In genomic region chr19:45376045-45376724, GRCh38 we compare ENCODE assay signal across 9 cellular contexts. TPM values are rescaled to one million over a fixed set of nuclear protein-coding genes. Genes with fewer than 3 reads are reported as not detected.
A peak's percentile ranks its signal among the peaks of the same experiment; 100 is the strongest.
DNase-seq lines count a peak whose midpoint lies in the region; ATAC-seq and TF ChIP-seq lines count a peak whose summit lies in the region.
"Had no signal": no experiment of that assay in that cellular context is flagged by ENCODE, and none has a peak within 500 bp of the region (broad histone marks: within the 10 kb centered on the region; RNA-seq: fewer than 3 reads in every experiment).

No MANE protein-coding gene starts in this region.

- peak; percentile 72 for ATAC-seq in Right ventricle myocardium superior (ENCODE audit: poor library complexity)
- no peak for ATAC-seq in GM18517 (IDR thresholded peaks at IDR 0.05; ENCODE audit: unreplicated experiment)
- no peak for ATAC-seq in GM21786 (IDR thresholded peaks at IDR 0.05; ENCODE audit: unreplicated experiment)

- intact Hi-C loops in Right ventricle myocardium superior (cut with DNase I) (no loop called here), prostate gland (cut with DNase I) (no loop called here)

- no peak overlapping the region for H2AFZ ChIP-seq in SK-N-SH (ENCODE audit: low read depth)

- H3K9me2 ChIP-seq in SK-N-SH: no peaks in the 10 kb centered on the region

- TF ChIP-seq EP300 in SK-N-SH (IDR thresholded peaks at IDR 0.05; ENCODE audit: borderline replicate concordance in 1 of 2, low read depth in 1 of 2, low read length in 1 of 2): peak in 1 of 2 experiments; percentile 86; a peak in 1 of 4 replicates

- H3K27me3 ChIP-seq in SK-N-SH (ENCODE audit: insufficient read depth) (no peaks in the 10 kb centered on the region), prostate gland (replicated peaks; ENCODE audit: insufficient read depth) (no peaks in the 10 kb centered on the region)

- H4K20me1 ChIP-seq in SK-N-SH (ENCODE audit: insufficient read depth): no peaks in the 10 kb centered on the region

- peak; percentile 94 for DNase-seq in GM04504 (ENCODE audit: low read depth)
- peak; percentile 10 for DNase-seq in SK-N-SH
- peak; percentile 50 for DNase-seq in Right ventricle myocardium superior
- peak; percentile 63 for DNase-seq in prostate gland (ENCODE audit: low spot score)
- DNase-seq in T-helper 9 cell: no peak
- DNase-seq in middle frontal gyrus (ENCODE audit: extremely low spot score, low spot score): no peak
- DNase-seq: KBM-7 had no signal

- 36% methylated on average over 13 of the region's 13 CpGs for WGBS in SK-N-SH (ENCODE audit: low lambda C conversion rate)
- 54% methylated on average over 13 of the region's 13 CpGs for WGBS in prostate gland

- H3F3A ChIP-seq in SK-N-SH (replicated peaks; ENCODE audit: insufficient read depth): peaks cover 43% of the 10 kb centered on the region

- no peak for TF ChIP-seq POLR2A in prostate gland (IDR thresholded peaks at IDR 0.05)

- H3K79me2 ChIP-seq in SK-N-SH (ENCODE audit: insufficient read depth): no peaks in the 10 kb centered on the region; the same call in 1 of the 2 replicates

- H3K4me3 ChIP-seq in SK-N-SH (ENCODE audit: low read depth in 2 of 2, low read length in 1 of 2) (no peak overlapping the region), prostate gland (no peak overlapping the region)

- POLR2A ChIA-PET in SK-N-SH (lab: Yijun Ruan, JAX): no interaction called here

- H3K4me1 ChIP-seq in SK-N-SH (ENCODE audit: control insufficient read depth in 1 of 2, insufficient read depth in 2 of 2, low read depth in 1 of 2, low read length in 1 of 2): peaks cover 3 to 23% of the 10 kb centered on the region in 2 experiments; a peak in 3 of 4 replicates
- H3K4me1 ChIP-seq in prostate gland (replicated peaks): no peaks in the 10 kb centered on the region

- H3K36me3 ChIP-seq in SK-N-SH (replicated peaks in 1 of 2; ENCODE audit: control insufficient read depth in 1 of 2, insufficient read depth in 2 of 2, low read length in 1 of 2) (peaks cover 0 to 1% of the 10 kb centered on the region in 2 experiments), prostate gland (no peaks in the 10 kb centered on the region)

- peak overlapping the region; percentile 64 for H3K9ac ChIP-seq in SK-N-SH

- H3K27ac ChIP-seq in SK-N-SH (ENCODE audit: low read depth in 2 of 2, low read length in 1 of 2) (peak overlapping the region in 1 of 2 experiments; percentile 94; a peak in 2 of 4 replicates), prostate gland (no peak overlapping the region)

- no peaks in the 10 kb centered on the region for H3K9me3 ChIP-seq in SK-N-SH
- H3K9me3 ChIP-seq in prostate gland: no peaks in the 10 kb centered on the region

- H3K4me2 ChIP-seq in SK-N-SH: peak overlapping the region; percentile 68

- CTCF ChIA-PET in SK-N-SH (lab: Yijun Ruan, JAX): interaction anchor here (1.4 kb wide), 1 partner anchor 26 kb away, joined by 4 read pairs; no protein-coding TSS in a partner anchor

- TF ChIP-seq CTCF in SK-N-SH (IDR thresholded peaks at IDR 0.05): no peak
- TF ChIP-seq CTCF in prostate gland (IDR thresholded peaks at IDR 0.05): no peak

- TF ChIP-seq RAD21 in SK-N-SH (IDR thresholded peaks at IDR 0.05; ENCODE audit: low read length): no peak

TF ChIP-seq in SK-N-SH, 30 proteins besides CTCF, POLR2A, EP300 and RAD21 (continues in another document):
- no peak for TF ChIP-seq NRF1 (IDR thresholded peaks at IDR 0.05; ENCODE audit: low read depth, low read length)
- TF ChIP-seq POLR2AphosphoS5 (IDR thresholded peaks at IDR 0.05; ENCODE audit: low read depth, low read length): peak; percentile 69
- TF ChIP-seq JUND (IDR thresholded peaks at IDR 0.05): no peak; the same call in 1 of the 2 replicates
- TF ChIP-seq FOXJ3 (CRISPR knock-in tag; IDR thresholded peaks at IDR 0.05): no peak
- TF ChIP-seq TCF12 (IDR thresholded peaks at IDR 0.05): peak; percentile 63
- TF ChIP-seq SMC3 (IDR thresholded peaks at IDR 0.05; ENCODE audit: low read depth, low read length): no peak
- peak; percentile 80 for TF ChIP-seq USF1 (IDR thresholded peaks at IDR 0.05; ENCODE audit: borderline replicate concordance, low read depth)
- peak; percentile 80 for TF ChIP-seq YY1 (IDR thresholded peaks at IDR 0.05; ENCODE audit: low read depth)
- TF ChIP-seq IRF3 (IDR thresholded peaks at IDR 0.05; ENCODE audit: low read depth, low read length): no peak
- TF ChIP-seq REST (IDR thresholded peaks at IDR 0.05; ENCODE audit: low read depth, low read length): no peak
- TF ChIP-seq MXI1 (IDR thresholded peaks at IDR 0.05; ENCODE audit: low read depth, low read length): no peak
- peak; percentile 98 for TF ChIP-seq NFIC (IDR thresholded peaks at IDR 0.05; ENCODE audit: borderline replicate concordance)
- TF ChIP-seq FOSL2 (IDR thresholded peaks at IDR 0.05; ENCODE audit: borderline replicate concordance, low read depth): peak; percentile 28; the same call in 1 of the 2 replicates
- TF ChIP-seq GABPA (IDR thresholded peaks at IDR 0.05; ENCODE audit: low read depth): no peak

RNA-seq across cellular contexts. Expression of gene ERCC2, which starts 5.8 kb away (rescaled TPM):
- 62.7 and 72.8 TPM in 2 replicates for polyA plus RNA-seq in SK-N-SH (2012; rRNA removed)
- 20.1 and 27.9 TPM in 2 replicates for polyA plus RNA-seq in SK-N-SH (2012; cell fraction: cytosol; rRNA removed)
- polyA plus RNA-seq in SK-N-SH (2012; cell fraction: nucleus; rRNA removed): 177 and 216 TPM in 2 replicates
- total RNA-seq in Right ventricle myocardium superior (11.2 TPM), prostate gland (10 to 100 TPM; 20.5 to 31.8 TPM)

RNA-seq across cellular contexts. Expression of gene PPP1R13L, which starts 28.7 kb away (rescaled TPM):
- polyA plus RNA-seq in SK-N-SH (2012; rRNA removed): 11.6 and 18.0 TPM in 2 replicates
- 9.2 and 15.9 TPM in 2 replicates for polyA plus RNA-seq in SK-N-SH (2012; cell fraction: cytosol; rRNA removed)
- 61.7 and 79.7 TPM in 2 replicates for polyA plus RNA-seq in SK-N-SH (2012; cell fraction: nucleus; rRNA removed)
- total RNA-seq in Right ventricle myocardium superior (207 TPM), prostate gland (10 to 100 TPM; 56.1 to 60.3 TPM)

RNA-seq across cellular contexts. Expression of gene POLR1G, which starts 30.3 kb away (rescaled TPM):
- 11.0 and 11.9 TPM in 2 replicates for polyA plus RNA-seq in SK-N-SH (2012; rRNA removed)
- polyA plus RNA-seq in SK-N-SH (2012; cell fraction: cytosol; rRNA removed): 11.6 and 11.8 TPM in 2 replicates
- polyA plus RNA-seq in SK-N-SH (2012; cell fraction: nucleus; rRNA removed): 5.4 and 6.2 TPM in 2 replicates
- total RNA-seq in Right ventricle myocardium superior (7.7 TPM), prostate gland (1 to 10 TPM; 6.6 to 8.9 TPM)

RNA-seq across cellular contexts. Expression of gene KLC3, which starts 35.6 kb away (rescaled TPM):
- polyA plus RNA-seq in SK-N-SH (2012; rRNA removed): 0.75 and 1.2 TPM in 2 replicates
- polyA plus RNA-seq in SK-N-SH (2012; cell fraction: cytosol; rRNA removed): 0.28 and 0.79 TPM in 2 replicates
- 0.93 and 1.3 TPM in 2 replicates for polyA plus RNA-seq in SK-N-SH (2012; cell fraction: nucleus; rRNA removed)
- total RNA-seq in Right ventricle myocardium superior (not detected), prostate gland (1 to 10 TPM; 3.4 to 7.0 TPM)

RNA-seq across cellular contexts. Expression of gene ERCC1, which starts 47.5 kb away (rescaled TPM):
- polyA plus RNA-seq in SK-N-SH (2012; rRNA removed): 93.1 and 95.3 TPM in 2 replicates
- 45.3 and 58.8 TPM in 2 replicates for polyA plus RNA-seq in SK-N-SH (2012; cell fraction: cytosol; rRNA removed)
- 199 and 204 TPM in 2 replicates for polyA plus RNA-seq in SK-N-SH (2012; cell fraction: nucleus; rRNA removed)
- total RNA-seq in Right ventricle myocardium superior (163 TPM), prostate gland (100 to 1,000 TPM; 142 to 151 TPM)

Comparison
In these comparisons a context has a peak if more than half of its experiments do, and no peak if none do; other contexts are left out.
1. DNase-seq: peak in GM04504 (single experiment), SK-N-SH (single experiment), Right ventricle myocardium superior (single experiment) and prostate gland (single experiment); none in T-helper 9 cell (single experiment) and middle frontal gyrus (single experiment).